29 cellular contexts compared by ENCODE assay signal in genomic region chr3:3675801-3676200, GRCh38.
"Had no signal": no experiment of that assay in that cellular context is flagged by ENCODE, and none has a peak within 500 bp of the region (broad histone marks: within the 10 kb centered on the region; RNA-seq: fewer than 3 reads in every experiment).

No MANE protein-coding gene starts in this region.

- H3K27me3 ChIP-seq: brain microvascular endothelial cell had no signal

- DNase-seq: activated B cell treated with CpG ODN at 0.5 μM for 24 hours; activated CD4-positive, alpha-beta memory T cell treated with anti-CD3 and anti-CD28 coated beads for 36 hours; activated CD4-positive, alpha-beta T cell treated with anti-CD3 and anti-CD28 coated beads for 4 hours; activated CD4-positive, alpha-beta T cell treated with anti-CD3 and anti-CD28 coated beads, Interleukin-2, amount 50 U/mL, for 1 hour; activated CD4-positive, CD25-positive, alpha-beta regulatory T cell treated with anti-CD3 and anti-CD28 coated beads, Interleukin-2, amount 50 U/mL, for 72 hours; activated CD8-positive, alpha-beta memory T cell treated with anti-CD3 and anti-CD28 coated beads, Interleukin-2, amount 50 U/mL, for 4 hours; activated naive CD4-positive, alpha-beta T cell; activated naive CD4-positive, alpha-beta T cell treated with anti-CD3 and anti-CD28 coated beads, Interleukin-2, amount 50 U/mL, for 16 hours; activated naive CD8-positive, alpha-beta T cell treated with anti-CD3 and anti-CD28 coated beads for 36 hours; activated T-cell treated with anti-CD3 and anti-CD28 coated beads for 4 hours; activated T-cell treated with anti-CD3 and anti-CD28 coated beads, Interleukin-2, amount 50 U/mL, for 4 hours; amniotic stem cell; aorta; brain microvascular endothelial cell; NCI-H1092 treated with DMSO at 0.1 percent for 48 hours; NCI-H1417; NCI-H146; NCI-H187; NCI-H2029 treated with DMSO at 0.1 percent for 48 hours; NCI-H2107; NCI-H2171; NCI-H446; NCI-H510A treated with DMSO at 0.1 percent for 48 hours; NCI-H69; NCI-H82; T1000 had no signal

- H3K36me3 ChIP-seq: brain microvascular endothelial cell had no signal

- ATAC-seq: activated T-cell treated with anti-CD3 and anti-CD28 coated beads, Interleukin-2, amount 50 U/mL, for 4 hours; Panc1 had no signal

- H3K27ac ChIP-seq: brain microvascular endothelial cell, SK-N-MC, VCaP had no signal

- H3K4me3 ChIP-seq: SK-N-MC had no signal
